In genomic region chr19:3981373-3981735, GRCh38 we compare ENCODE assay signal across 14 cellular contexts. TPM values are rescaled to one million over a fixed set of nuclear protein-coding genes. Genes with fewer than 3 reads are reported as not detected.
DNase-seq lines count a peak whose midpoint lies in the region; ATAC-seq and TF ChIP-seq lines count a peak whose summit lies in the region.
"Had no signal": no experiment of that assay in that cellular context is flagged by ENCODE, and none has a peak within 500 bp of the region (broad histone marks: within the 10 kb centered on the region; RNA-seq: fewer than 3 reads in every experiment).

No MANE protein-coding gene starts in this region.

- peaks cover 0 to 76% (median 39%) of the 10 kb centered on the region in 4 donors for H3K36me3 ChIP-seq in transverse colon

- DNase-seq in activated naive CD4-positive, alpha-beta T cell treated with anti-CD3 and anti-CD28 coated beads, Interleukin-2, amount 10 ng/mL, durations not matched to agents 7 days and 5 days, result no peak
- DNase-seq in activated naive CD4-positive, alpha-beta T cell treated with Interleukin-2 at 50 U/mL for 16 hours, result no peak
- no peak for DNase-seq in glutamatergic neuron
- DNase-seq in stimulated activated effector memory CD8-positive, alpha-beta T cell treated with anti-CD3 and anti-CD28 coated beads, Interleukin-12 subunit alpha, Interleukin-12 subunit beta, amount 100 ng/mL, for 72 hours (ENCODE audit: low spot score in 2 of 2), result peak in 1 of 2 donors; percentile 49
- DNase-seq in transverse colon, result no peak
- DNase-seq in COLO668 (lab: John Stamatoyannopoulos, UW; ENCODE audit: unreplicated experiment), result no peak
- no peak for DNase-seq in SHP77 treated with DMSO at 0.1 percent for 48 hours (lab: John Stamatoyannopoulos, UW)
- DNase-seq: activated gamma-delta T cell, DMS153, hippocampal formation, left ventricle myocardium inferior had no signal

- H3K4me3 Mint-ChIP-seq in activated naive CD4-positive, alpha-beta T cell treated with anti-CD3 and anti-CD28 coated beads, Interleukin-2, amount 10 ng/mL, durations not matched to agents 7 days and 5 days, result peak overlapping the region; percentile 23
- no peak overlapping the region for H3K4me3 Mint-ChIP-seq in glutamatergic neuron (ENCODE audit: unreplicated experiment)
- peak overlapping the region; percentile 96 for H3K4me3 Mint-ChIP-seq in stimulated activated effector memory CD8-positive, alpha-beta T cell treated with anti-CD3 and anti-CD28 coated beads, Interleukin-12 subunit alpha, Interleukin-12 subunit beta, amount 100 ng/mL, for 72 hours

- no peak overlapping the region for H3K27ac Mint-ChIP-seq in activated naive CD4-positive, alpha-beta T cell treated with anti-CD3 and anti-CD28 coated beads, Interleukin-2, amount 10 ng/mL, durations not matched to agents 7 days and 5 days
- peak overlapping the region; percentile 76 for H3K27ac Mint-ChIP-seq in glutamatergic neuron (ENCODE audit: unreplicated experiment)
- H3K27ac Mint-ChIP-seq in stimulated activated effector memory CD8-positive, alpha-beta T cell treated with anti-CD3 and anti-CD28 coated beads, Interleukin-12 subunit alpha, Interleukin-12 subunit beta, amount 100 ng/mL, for 72 hours, result peak overlapping the region; percentile 99

- no peak overlapping the region for H3K4me3 ChIP-seq in transverse colon
- H3K4me3 ChIP-seq: left ventricle myocardium inferior had no signal

- peaks cover 49% of the 10 kb centered on the region for H3K4me1 Mint-ChIP-seq in activated naive CD4-positive, alpha-beta T cell treated with anti-CD3 and anti-CD28 coated beads, Interleukin-2, amount 10 ng/mL, durations not matched to agents 7 days and 5 days
- H3K4me1 Mint-ChIP-seq in glutamatergic neuron (ENCODE audit: low read depth, unreplicated experiment), result peaks cover 14% of the 10 kb centered on the region
- H3K4me1 Mint-ChIP-seq in stimulated activated effector memory CD8-positive, alpha-beta T cell treated with anti-CD3 and anti-CD28 coated beads, Interleukin-12 subunit alpha, Interleukin-12 subunit beta, amount 100 ng/mL, for 72 hours, result peaks cover 63% of the 10 kb centered on the region

- no peak for TF ChIP-seq POLR2A in transverse colon (IDR thresholded peaks at IDR 0.05)

- 80 to 95% methylated on average over 1 to 10 of the region's 10 CpGs for WGBS in transverse colon (ENCODE audit: low coverage in 1 of 2), 2 donors

- no peaks in the 10 kb centered on the region for H3K27me3 Mint-ChIP-seq in activated naive CD4-positive, alpha-beta T cell treated with anti-CD3 and anti-CD28 coated beads, Interleukin-2, amount 10 ng/mL, durations not matched to agents 7 days and 5 days
- H3K27me3 Mint-ChIP-seq in glutamatergic neuron (ENCODE audit: unreplicated experiment), result peaks cover 5% of the 10 kb centered on the region

- no peak for ATAC-seq in stimulated activated effector memory CD8-positive, alpha-beta T cell treated with anti-CD3 and anti-CD28 coated beads, Interleukin-12 subunit alpha, Interleukin-12 subunit beta, amount 100 ng/mL, for 72 hours
- ATAC-seq: activated CD4-positive, CD25-positive, alpha-beta regulatory T cell treated with anti-CD3 and anti-CD28 coated beads, Interleukin-2, amount 50 U/mL, for 24 hours; SK-N-SH treated with all-trans-retinoic acid at 6 μM for 48 hours had no signal

- H3K4me1 ChIP-seq in transverse colon, result peaks cover 10 to 27% (median 23%) of the 10 kb centered on the region in 4 donors

- CTCF ChIA-PET in activated naive CD4-positive, alpha-beta T cell treated with anti-CD3 and anti-CD28 coated beads, Interleukin-2, amount 10 ng/mL, durations not matched to agents 7 days and 5 days (lab: Charles Lee), result no interaction called here

- in situ Hi-C loops in transverse colon (cut with MboI; ENCODE audit: low pct_ligation_motif_present in 1 of 4, low pct_unique_long_range_greater_than_20kb in 1 of 4, low sequenced_read_pairs in 3 of 4), result loop anchor here in 2 of 4 donors (10.0 to 25.0 kb wide), 2 partner anchors 156 to 203 kb away; partner anchors contain the start of genes ANKRD24 (in 2 of the 2) and SIRT6 (in 2 of the 2)

- peaks cover 59% of the 10 kb centered on the region for H3K36me3 Mint-ChIP-seq in activated naive CD4-positive, alpha-beta T cell treated with anti-CD3 and anti-CD28 coated beads, Interleukin-2, amount 10 ng/mL, durations not matched to agents 7 days and 5 days
- H3K36me3 Mint-ChIP-seq in glutamatergic neuron (ENCODE audit: unreplicated experiment), result no peaks in the 10 kb centered on the region
- H3K36me3 Mint-ChIP-seq in stimulated activated effector memory CD8-positive, alpha-beta T cell treated with anti-CD3 and anti-CD28 coated beads, Interleukin-12 subunit alpha, Interleukin-12 subunit beta, amount 100 ng/mL, for 72 hours, result peaks cover 94% of the 10 kb centered on the region

- H3K9me3 Mint-ChIP-seq in activated naive CD4-positive, alpha-beta T cell treated with anti-CD3 and anti-CD28 coated beads, Interleukin-2, amount 10 ng/mL, durations not matched to agents 7 days and 5 days, result no peaks in the 10 kb centered on the region
- peaks cover 20% of the 10 kb centered on the region for H3K9me3 Mint-ChIP-seq in glutamatergic neuron (ENCODE audit: unreplicated experiment)
- no peaks in the 10 kb centered on the region for H3K9me3 Mint-ChIP-seq in stimulated activated effector memory CD8-positive, alpha-beta T cell treated with anti-CD3 and anti-CD28 coated beads, Interleukin-12 subunit alpha, Interleukin-12 subunit beta, amount 100 ng/mL, for 72 hours

- no peak for TF ChIP-seq EP300 in transverse colon (IDR thresholded peaks at IDR 0.05; ENCODE audit: low read depth)

- H3K27ac ChIP-seq in VCaP (peak overlapping the region; percentile 8; the same call in 1 of the 2 replicates), transverse colon (no peak overlapping the region)
- H3K27ac ChIP-seq: left ventricle myocardium inferior had no signal

- intact Hi-C loops in transverse colon (cut with DNase I; ENCODE audit: low total_unique reads), result no loop called here

- no peaks in the 10 kb centered on the region for H3K9me3 ChIP-seq in transverse colon
- H3K9me3 ChIP-seq: left ventricle myocardium inferior had no signal

- H3K27me3 ChIP-seq in transverse colon, result no peaks in the 10 kb centered on the region

- TF ChIP-seq CTCF in VCaP (conservative IDR thresholded peaks at IDR 0.05), result no peak
- no peak for TF ChIP-seq CTCF in glutamatergic neuron (IDR thresholded peaks at IDR 0.05; ENCODE audit: partially characterized antibody, unreplicated experiment)
- no peak for TF ChIP-seq CTCF in transverse colon (IDR thresholded peaks at IDR 0.05)

RNA-seq across cellular contexts. Expression of gene EEF2, which starts 3.9 kb away (rescaled TPM):
- total RNA-seq in glutamatergic neuron (ENCODE audit: unreplicated experiment) (2,255 TPM), transverse colon (1,000 to 10,000 TPM; 1,013 to 1,686 (median 1,532) TPM)

RNA-seq across cellular contexts. Expression of gene DAPK3, which starts 10.5 kb away (rescaled TPM):
- total RNA-seq in glutamatergic neuron (ENCODE audit: unreplicated experiment) (221 TPM), transverse colon (10 to 100 TPM; 54.6 to 89.0 (median 82.3) TPM)

RNA-seq across cellular contexts. Expression of gene PIAS4, which starts 26.2 kb away (rescaled TPM):
- 95.8 TPM for total RNA-seq in glutamatergic neuron (ENCODE audit: unreplicated experiment)
- total RNA-seq in transverse colon, result 100 to 1,000 TPM in 1 of 4 donors, 10 to 100 TPM in 3; 15.5 to 110 (median 23.0) TPM

RNA-seq across cellular contexts. Expression of gene NMRK2, which starts 48.5 kb away (rescaled TPM):
- total RNA-seq in glutamatergic neuron (ENCODE audit: unreplicated experiment) (4.0 TPM), transverse colon (under 1 TPM in 1 of 4 donors, not detected in 3; 0.41 TPM)
